Comparison of ENCODE assay signal across 16 cellular contexts in genomic region chr14:99819514-99819913, GRCh38. TPM values are rescaled to one million over a fixed set of nuclear protein-coding genes. Genes with fewer than 3 reads are reported as not detected.
A peak's percentile ranks its signal among the peaks of the same experiment; 100 is the strongest.
DNase-seq lines count a peak whose midpoint lies in the region; ATAC-seq, FAIRE-seq and TF ChIP-seq lines count a peak whose summit lies in the region.
"Had no signal": no experiment of that assay in that cellular context is flagged by ENCODE, and none has a peak within 500 bp of the region (broad histone marks: within the 10 kb centered on the region; RNA-seq: fewer than 3 reads in every experiment).

No MANE protein-coding gene starts in this region.

- no peaks in the 10 kb centered on the region for H3K27me3 ChIP-seq in rectal smooth muscle tissue (ENCODE audit: control insufficient read depth, insufficient read depth, low read length)
- H3K27me3 ChIP-seq: BE2C, gastroesophageal sphincter had no signal

- H3K4me3 ChIP-seq in choroid plexus epithelial cell (ENCODE audit: low read depth, low read length) (peak overlapping the region; percentile 23), rectal smooth muscle tissue (ENCODE audit: low read length) (no peak overlapping the region)
- H3K4me3 ChIP-seq: gastroesophageal sphincter, thoracic aorta had no signal

- H3K27ac ChIP-seq in rectal smooth muscle tissue (ENCODE audit: low read depth, low read length) = peak overlapping the region; percentile 28
- H3K27ac ChIP-seq: spleen, thoracic aorta had no signal

- DNase-seq in ELF-1 (ENCODE audit: low read depth, low spot score) = peak; percentile 68
- no peak for DNase-seq in T-helper 17 cell
- peak; percentile 3 for DNase-seq in choroid plexus epithelial cell (ENCODE audit: low read depth)
- no peak for DNase-seq in mesothelial cell of epicardium (ENCODE audit: low spot score in 2 of 2, unreplicated experiment in 2 of 2)
- no peak for DNase-seq in frontal cortex (ENCODE audit: low spot score in 2 of 2)
- DNase-seq: BE2C, KG1, NCI-H1417 treated with DMSO at 0.1 percent for 48 hours, spleen had no signal

- no peak overlapping the region for H3K9ac ChIP-seq in rectal smooth muscle tissue (ENCODE audit: low read length)

- peaks cover 16% of the 10 kb centered on the region for H3K4me1 ChIP-seq in rectal smooth muscle tissue (ENCODE audit: control insufficient read depth, insufficient read depth, low read length)

- no peaks in the 10 kb centered on the region for H3K9me3 Mint-ChIP-seq in mesothelial cell of epicardium

- no peak overlapping the region for H3K27ac Mint-ChIP-seq in T-helper 17 cell
- no peak overlapping the region for H3K27ac Mint-ChIP-seq in mesothelial cell of epicardium

- H3K4me1 Mint-ChIP-seq in T-helper 17 cell (peaks cover 15% of the 10 kb centered on the region), mesothelial cell of epicardium (peaks cover 15% of the 10 kb centered on the region)

- FAIRE-seq in frontal cortex (lab: Jason Lieb, UNC) = no peak
- FAIRE-seq: keratinocyte had no signal

- H3K9me3 ChIP-seq in T-helper 17 cell (ENCODE audit: control insufficient read depth, low read length, poor library complexity, severe bottlenecking) = no peaks in the 10 kb centered on the region
- H3K9me3 ChIP-seq: BE2C, gastroesophageal sphincter, spleen, thoracic aorta had no signal

- H3K4me3 Mint-ChIP-seq in T-helper 17 cell (peak overlapping the region; percentile 3), mesothelial cell of epicardium (no peak overlapping the region)

- peaks cover 59% of the 10 kb centered on the region for H3K27me3 Mint-ChIP-seq in T-helper 17 cell
- peaks cover 89% of the 10 kb centered on the region for H3K27me3 Mint-ChIP-seq in mesothelial cell of epicardium (ENCODE audit: low read depth)

- TF ChIP-seq CTCF in choroid plexus epithelial cell (conservative IDR thresholded peaks at IDR 0.05; ENCODE audit: low read depth, low read length) (no peak), mesothelial cell of epicardium (IDR thresholded peaks at IDR 0.05; ENCODE audit: unreplicated experiment) (no peak)

- no peaks in the 10 kb centered on the region for H3K36me3 ChIP-seq in rectal smooth muscle tissue (ENCODE audit: control insufficient read depth, insufficient read depth, low read length)
- H3K36me3 ChIP-seq: BE2C, gastroesophageal sphincter, spleen, thoracic aorta had no signal

- H3K36me3 Mint-ChIP-seq in T-helper 17 cell (ENCODE audit: low read depth) = peaks cover 3% of the 10 kb centered on the region
- H3K36me3 Mint-ChIP-seq in mesothelial cell of epicardium = no peaks in the 10 kb centered on the region

- ATAC-seq in T-helper 17 cell (peak; percentile 50), esophagus mucosa (no peak), HG03521 (IDR thresholded peaks at IDR 0.05; ENCODE audit: unreplicated experiment) (no peak)
- ATAC-seq: gastroesophageal sphincter, SK-N-SH treated with all-trans-retinoic acid at 6 μM for 48 hours had no signal

RNA-seq across cellular contexts. Expression of gene EML1, which starts 26.3 kb away (rescaled TPM):
- total RNA-seq in T-helper 17 cell (under 1 TPM in 1 of 2 donors, not detected in 1; 0.27 TPM), esophagus mucosa (6.0 TPM), mesothelial cell of epicardium (17.6 to 19.3 TPM (median 18.9 TPM) in 3 replicates), frontal cortex (116 TPM)

Comparison
In these comparisons a context has a peak if more than half of its experiments do, and no peak if none do; other contexts are left out.
1. DNase-seq: peak in ELF-1 (single experiment) and choroid plexus epithelial cell (single experiment); none in T-helper 17 cell (0 of 3), mesothelial cell of epicardium (0 of 2) and frontal cortex (0 of 2).